ENCODE assay signal across 27 cellular contexts in the genomic region with DNA sequence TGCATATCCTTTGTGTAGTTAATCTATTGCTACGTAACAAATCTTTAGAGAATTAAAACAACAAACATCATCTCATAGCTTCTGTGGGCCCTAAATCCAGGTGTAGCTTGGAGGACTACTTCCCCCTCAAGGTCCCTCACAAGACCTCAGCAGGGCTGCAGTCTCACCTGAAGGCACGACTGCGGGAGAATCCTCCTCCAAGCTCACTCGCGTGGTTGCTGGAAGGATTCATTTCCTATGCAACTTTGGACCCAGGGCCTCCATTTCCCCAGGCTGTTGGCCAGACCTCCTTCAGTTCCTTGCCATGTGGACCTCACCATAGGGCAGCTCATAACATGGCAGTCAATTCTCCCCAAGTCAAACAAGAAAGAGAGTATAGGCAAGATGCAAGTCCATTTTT.
"Had no signal": no experiment of that assay in that cellular context is flagged by ENCODE, and none has a peak within 500 bp of the region (broad histone marks: within the 10 kb centered on the region; RNA-seq: fewer than 3 reads in every experiment).

No MANE protein-coding gene starts in this region.

- H3K4me1 Mint-ChIP-seq: mesothelial cell of epicardium; naive B cell; natural killer cell; neural progenitor cell; stimulated activated effector memory CD8-positive, alpha-beta T cell treated with anti-CD3 and anti-CD28 coated beads, Interleukin-12 subunit alpha, Interleukin-12 subunit beta, amount 100 ng/mL, for 72 hours had no signal

- DNase-seq: hippocampal formation; left colon; left ventricle myocardium inferior; mesendoderm; naive B cell; natural killer cell; nephron progenitor cell; occipital lobe; ovary; retina; right cardiac atrium; stimulated activated CD4-positive, alpha-beta T cell treated with anti-CD3 and anti-CD28 coated beads, Interleukin-4, amount 100 ng/mL, for 24 hours; stimulated activated naive CD4-positive, alpha-beta T cell; tibial artery; trophoblast cell had no signal

- H3K9me3 ChIP-seq: neutrophil, ovary, prostate gland, thoracic aorta had no signal

- ATAC-seq: left colon; natural killer cell; right cardiac atrium; sciatic nerve; stimulated activated effector memory CD8-positive, alpha-beta T cell treated with anti-CD3 and anti-CD28 coated beads, Interleukin-12 subunit alpha, Interleukin-12 subunit beta, amount 100 ng/mL, for 72 hours had no signal

- H3K27ac ChIP-seq: left ventricle myocardium inferior, neural progenitor cell, neutrophil, ovary, prostate gland, skin epidermis, suprapubic skin, thoracic aorta, tibial artery, vagina had no signal

- H2AFZ ChIP-seq: neural progenitor cell had no signal

- H3K4me1 ChIP-seq: left ventricle myocardium inferior, neural progenitor cell, prostate gland, suprapubic skin, tibial artery, vagina had no signal

- H3K27me3 ChIP-seq: neural progenitor cell, neutrophil, ovary, suprapubic skin, tibial artery, vagina had no signal

- H3K4me3 ChIP-seq: left ventricle myocardium inferior, lung, neural progenitor cell, ovary, prostate gland, skin epidermis, suprapubic skin, thoracic aorta, tibial artery, vagina had no signal

- H3K4me3 Mint-ChIP-seq: mesothelial cell of epicardium; natural killer cell; nephron progenitor cell; neural progenitor cell; stimulated activated effector memory CD8-positive, alpha-beta T cell treated with anti-CD3 and anti-CD28 coated beads, Interleukin-12 subunit alpha, Interleukin-12 subunit beta, amount 100 ng/mL, for 72 hours; stimulated activated naive CD8-positive, alpha-beta T cell treated with anti-CD3 and anti-CD28 coated beads, Interleukin-15, Interleukin-2, amounts not matched to agents 100 ng/mL and 50 ng/mL, for 24 hours had no signal

- H3K36me3 Mint-ChIP-seq: mesothelial cell of epicardium; neural progenitor cell; stimulated activated effector memory CD8-positive, alpha-beta T cell treated with anti-CD3 and anti-CD28 coated beads, Interleukin-12 subunit alpha, Interleukin-12 subunit beta, amount 100 ng/mL, for 72 hours had no signal

- H3K27me3 Mint-ChIP-seq: naive B cell had no signal

- H3K27ac Mint-ChIP-seq: mesothelial cell of epicardium; natural killer cell; nephron progenitor cell; neural progenitor cell; stimulated activated effector memory CD8-positive, alpha-beta T cell treated with anti-CD3 and anti-CD28 coated beads, Interleukin-12 subunit alpha, Interleukin-12 subunit beta, amount 100 ng/mL, for 72 hours; stimulated activated naive CD8-positive, alpha-beta T cell treated with anti-CD3 and anti-CD28 coated beads, Interleukin-15, Interleukin-2, amounts not matched to agents 100 ng/mL and 50 ng/mL, for 24 hours had no signal

- H3K36me3 ChIP-seq: left ventricle myocardium inferior, neural progenitor cell, neutrophil, ovary, prostate gland, suprapubic skin, thoracic aorta, tibial artery, vagina had no signal

- H3K4me2 ChIP-seq: neural progenitor cell had no signal
